In genomic region chr3:141797167-141797773, GRCh38 we compare ENCODE assay signal across 8 cellular contexts. TPM values are rescaled to one million over a fixed set of nuclear protein-coding genes. Genes with fewer than 3 reads are reported as not detected.
DNase-seq lines count a peak whose midpoint lies in the region; ATAC-seq, FAIRE-seq and TF ChIP-seq lines count a peak whose summit lies in the region.

No MANE protein-coding gene starts in this region.

- no peaks in the 10 kb centered on the region for H3K27me3 ChIP-seq in smooth muscle cell (ENCODE audit: low read depth)

- 8% methylated on average over 41 of the region's 41 CpGs for WGBS in smooth muscle cell (ENCODE audit: low lambda C conversion rate)

- H3K79me2 ChIP-seq in smooth muscle cell (ENCODE audit: low read depth), result no peaks in the 10 kb centered on the region

- ATAC-seq in GM21423 (IDR thresholded peaks at IDR 0.05; ENCODE audit: unreplicated experiment), result peak; percentile 17

- H3K9me3 ChIP-seq in kidney (ENCODE audit: control insufficient read depth in 1 of 2, low read length in 2 of 2), result peaks cover 0 to 2% of the 10 kb centered on the region in 2 donors
- H3K9me3 ChIP-seq in smooth muscle cell (replicated peaks; ENCODE audit: low read depth), result no peaks in the 10 kb centered on the region

- peak overlapping the region in 1 of 2 donors; percentile 41 for H3K9ac ChIP-seq in kidney (ENCODE audit: low read length in 2 of 2)
- H3K9ac ChIP-seq in smooth muscle cell (ENCODE audit: low read depth), result peak overlapping the region; percentile 26

- CTCF ChIA-PET in AG04449 (lab: Yijun Ruan, JAX), result interaction anchor here (0.9 to 1.6 kb wide), 4 partner anchors 9 to 78 kb away, joined by 3 to 4 read pairs (median 4); no protein-coding TSS in a partner anchor

- peaks cover 14 to 15% of the 10 kb centered on the region in 2 donors for H3K4me1 ChIP-seq in kidney (ENCODE audit: control insufficient read depth in 1 of 2, insufficient read depth in 1 of 2, low read depth in 1 of 2, low read length in 2 of 2)
- H3K4me1 ChIP-seq in smooth muscle cell (ENCODE audit: low read depth), result peaks cover 25% of the 10 kb centered on the region

- H3K27ac ChIP-seq in kidney (ENCODE audit: low read depth in 2 of 2, low read length in 2 of 2) (peak overlapping the region; percentile 24 to 48), smooth muscle cell (ENCODE audit: low read depth) (peak overlapping the region; percentile 75)

- DNase-seq in AG04449 (ENCODE audit: low read depth, low spot score) (no peak), T-helper 2 cell (peak in 4 of 5 experiments; percentile 11 to 70 (median 26)), kidney (peak; percentile 90), smooth muscle cell (lab: John Stamatoyannopoulos, UW; ENCODE audit: unreplicated experiment) (peak; percentile 32), NCI-H1436 treated with DMSO at 0.1 percent for 48 hours (lab: John Stamatoyannopoulos, UW) (no peak), NCI-H128 (lab: John Stamatoyannopoulos, UW; ENCODE audit: unreplicated experiment) (no peak)
- DNase-seq in central memory CD4-positive, alpha-beta T cell, result peak; percentile 30

- H3K4me3 ChIP-seq in AG04449 (ENCODE audit: low read depth, low read length), result peak overlapping the region; percentile 42
- peak overlapping the region in 1 of 2 donors; percentile 55 for H3K4me3 ChIP-seq in kidney (ENCODE audit: low read length in 2 of 2)
- peak overlapping the region; percentile 35 for H3K4me3 ChIP-seq in smooth muscle cell

- POLR2A ChIA-PET in AG04449 (lab: Yijun Ruan, JAX), result no interaction called here

- intact Hi-C loops in kidney (cut with DNase I), result no loop called here

- TF ChIP-seq CTCF in AG04449 (IDR thresholded peaks at IDR 0.05; ENCODE audit: insufficient read depth, low read length, missing control alignments) (no peak), kidney (IDR thresholded peaks at IDR 0.05; ENCODE audit: borderline replicate concordance, extremely low read depth, insufficient read depth) (no peak), smooth muscle cell (IDR thresholded peaks at IDR 0.05; ENCODE audit: borderline replicate concordance, insufficient read depth, poor library complexity, severe bottlenecking) (no peak)

- H2AFZ ChIP-seq in smooth muscle cell (ENCODE audit: low read depth), result peak overlapping the region; percentile 97

- H3K4me2 ChIP-seq in smooth muscle cell, result peak overlapping the region; percentile 80

- peaks cover 14% of the 10 kb centered on the region for H3F3A ChIP-seq in smooth muscle cell (ENCODE audit: low read depth)

- H4K20me1 ChIP-seq in smooth muscle cell (ENCODE audit: low read depth), result no peaks in the 10 kb centered on the region

- no peak for FAIRE-seq in kidney (lab: Jason Lieb, UNC)

- no peaks in the 10 kb centered on the region for H3K36me3 ChIP-seq in kidney (ENCODE audit: control insufficient read depth in 1 of 2, insufficient read depth in 2 of 2, low read length in 2 of 2)
- H3K36me3 ChIP-seq in smooth muscle cell (ENCODE audit: low read depth), result no peaks in the 10 kb centered on the region

RNA-seq across cellular contexts. Expression of gene GRK7, which starts 34.1 kb away (rescaled TPM):
- total RNA-seq in kidney (not detected), smooth muscle cell (not detected in 2 replicates)
- polyA plus RNA-seq in kidney (ENCODE audit: insufficient read depth, low read depth, low replicate concordance) (not detected), smooth muscle cell (not detected in 2 replicates)

RNA-seq across cellular contexts. Expression of gene RNF7, which starts 59.2 kb away (rescaled TPM):
- total RNA-seq in kidney, result 83.2 TPM
- 138 TPM for polyA plus RNA-seq in kidney (ENCODE audit: insufficient read depth, low read depth, low replicate concordance)
- 127 and 130 TPM in 2 replicates for total RNA-seq in smooth muscle cell
- polyA plus RNA-seq in smooth muscle cell, result 229 and 233 TPM in 2 replicates

Comparison
In these comparisons a context has a peak if more than half of its experiments do, and no peak if none do; other contexts are left out.
1. DNase-seq: peak in T-helper 2 cell (4 of 5), central memory CD4-positive, alpha-beta T cell (single experiment), kidney (single experiment) and smooth muscle cell (single experiment); none in AG04449 (single experiment), NCI-H1436 treated with DMSO at 0.1 percent for 48 hours (single experiment) and NCI-H128 (single experiment).